8 cellular contexts compared by ENCODE assay signal in the genomic region with DNA sequence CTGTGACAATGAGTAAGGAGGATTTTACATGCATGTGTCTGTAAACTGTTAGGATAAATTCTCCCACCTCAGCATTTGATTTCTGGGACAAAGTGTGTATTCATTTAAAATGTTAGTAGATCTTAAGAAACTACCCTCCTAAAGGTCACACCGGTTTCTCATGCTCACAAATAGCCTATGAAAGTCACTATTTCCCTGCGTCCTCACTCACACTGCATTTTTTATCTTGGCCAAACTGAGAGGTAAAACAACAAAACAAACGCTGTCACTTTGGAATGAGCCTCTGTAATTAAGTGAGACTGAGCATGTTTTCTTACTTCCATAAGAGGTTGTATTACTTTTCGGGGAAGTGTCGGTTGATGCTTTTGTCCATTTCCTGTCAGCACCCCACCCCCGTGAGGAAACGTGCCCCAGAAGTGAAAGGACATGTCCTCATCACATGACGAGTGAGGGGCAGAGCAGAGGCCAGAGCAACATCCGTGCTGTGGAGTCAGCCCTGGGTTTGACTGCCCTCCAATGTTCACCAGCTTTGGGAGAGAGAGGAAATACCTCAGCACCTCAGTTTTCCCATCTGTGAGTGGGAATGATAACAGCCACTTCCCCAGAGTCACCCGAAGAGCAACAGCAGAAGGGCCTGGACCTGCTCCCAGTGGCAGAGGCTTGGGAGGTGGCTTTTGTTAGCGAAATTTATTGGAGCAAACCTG. TPM values are rescaled to one million over a fixed set of nuclear protein-coding genes. Genes with fewer than 3 reads are reported as not detected.
DNase-seq lines count a peak whose midpoint lies in the region; ATAC-seq and TF ChIP-seq lines count a peak whose summit lies in the region.

No MANE protein-coding gene starts in this region.

- H3K4me1 Mint-ChIP-seq in activated naive CD8-positive, alpha-beta T cell treated with anti-CD3 and anti-CD28 coated beads, Interleukin-2, amount 10 ng/mL, durations not matched to agents 7 days and 5 days, result peaks cover 67% of the 10 kb centered on the region
- H3K4me1 Mint-ChIP-seq in stimulated activated naive B cell treated with anti-CD40 and anti-IgM and Interleukin-4, amounts not matched to agents 10 μg/mL and 1 μg/mL and 100 μg/mL, for 72 hours, result peaks cover 68 to 79% of the 10 kb centered on the region in 2 donors

- in situ Hi-C loops in GM13976 (cut with MboI; ENCODE audit: low sequenced_read_pairs, unreplicated experiment), result no loop called here

- intact Hi-C loops in left lung (cut with DNase I), result no loop called here

- H3K27ac Mint-ChIP-seq in activated naive CD8-positive, alpha-beta T cell treated with anti-CD3 and anti-CD28 coated beads, Interleukin-2, amount 10 ng/mL, durations not matched to agents 7 days and 5 days, result peak overlapping the region; percentile 98
- peak overlapping the region; percentile 96 for H3K27ac Mint-ChIP-seq in stimulated activated naive B cell treated with anti-CD40 and anti-IgM and Interleukin-4, amounts not matched to agents 10 μg/mL and 1 μg/mL and 100 μg/mL, for 72 hours

- no peaks in the 10 kb centered on the region for H3K36me3 ChIP-seq in left lung

- no peaks in the 10 kb centered on the region for H3K27me3 Mint-ChIP-seq in activated naive CD8-positive, alpha-beta T cell treated with anti-CD3 and anti-CD28 coated beads, Interleukin-2, amount 10 ng/mL, durations not matched to agents 7 days and 5 days
- no peaks in the 10 kb centered on the region for H3K27me3 Mint-ChIP-seq in stimulated activated naive B cell treated with anti-CD40 and anti-IgM and Interleukin-4, amounts not matched to agents 10 μg/mL and 1 μg/mL and 100 μg/mL, for 72 hours

- peak overlapping the region; percentile 82 for H3K4me3 Mint-ChIP-seq in activated naive CD8-positive, alpha-beta T cell treated with anti-CD3 and anti-CD28 coated beads, Interleukin-2, amount 10 ng/mL, durations not matched to agents 7 days and 5 days
- peak overlapping the region; percentile 79 to 80 for H3K4me3 Mint-ChIP-seq in stimulated activated naive B cell treated with anti-CD40 and anti-IgM and Interleukin-4, amounts not matched to agents 10 μg/mL and 1 μg/mL and 100 μg/mL, for 72 hours

- H3K9me3 ChIP-seq in left lung, result no peaks in the 10 kb centered on the region

- H3K27ac ChIP-seq in left lung, result peak overlapping the region; percentile 95 to 96

- peak; percentile 62 for DNase-seq in GM13976 (ENCODE audit: low spot score)
- DNase-seq in HFF-Myc (ENCODE audit: extremely low read depth, low read depth), result peak; percentile 49
- DNase-seq in NOMO-1 treated with dmso at 0.1 percent for 144 hours (lab: John Stamatoyannopoulos, UW; ENCODE audit: unreplicated experiment), result peak; percentile 26
- peak; percentile 68 for DNase-seq in activated naive CD8-positive, alpha-beta T cell treated with anti-CD3 and anti-CD28 coated beads, Interleukin-2, amount 10 ng/mL, durations not matched to agents 7 days and 5 days
- DNase-seq in left lung, result peak in 1 of 2 donors; percentile 83
- peak; percentile 66 for DNase-seq in stimulated activated naive B cell treated with anti-CD40 and anti-IgM and Interleukin-4, amounts not matched to agents 10 μg/mL and 1 μg/mL and 100 μg/mL, for 72 hours
- no peak for DNase-seq in cerebellar nuclear complex (lab: John Stamatoyannopoulos, UW)
- no peak for DNase-seq in nucleus accumbens (lab: John Stamatoyannopoulos, UW)

- 0 out of 2 replicates have a peak overlapping the region, but pooled peaks have one; percentile 0 for H3K4me3 ChIP-seq in HFF-Myc (replicated peaks; ENCODE audit: low read depth, low read length)
- H3K4me3 ChIP-seq in left lung, result peak overlapping the region in 1 of 2 donors; percentile 68

- peaks cover 0 to 12% of the 10 kb centered on the region in 2 donors for H3K27me3 ChIP-seq in left lung

- TF ChIP-seq CTCF in GM13976 (IDR thresholded peaks at IDR 0.05; ENCODE audit: borderline replicate concordance, control extremely low read depth, extremely low read depth, insufficient read depth, missing control alignments) (no peak), HFF-Myc (IDR thresholded peaks at IDR 0.05; ENCODE audit: low read depth, low read length, missing control alignments) (no peak), left lung (IDR thresholded peaks at IDR 0.05) (no peak)

- H3K9me3 Mint-ChIP-seq in activated naive CD8-positive, alpha-beta T cell treated with anti-CD3 and anti-CD28 coated beads, Interleukin-2, amount 10 ng/mL, durations not matched to agents 7 days and 5 days, result no peaks in the 10 kb centered on the region
- H3K9me3 Mint-ChIP-seq in stimulated activated naive B cell treated with anti-CD40 and anti-IgM and Interleukin-4, amounts not matched to agents 10 μg/mL and 1 μg/mL and 100 μg/mL, for 72 hours, result no peaks in the 10 kb centered on the region

- peak; percentile 34 for ATAC-seq in activated naive CD8-positive, alpha-beta T cell treated with anti-CD3 and anti-CD28 coated beads, Interleukin-2, amount 10 ng/mL, durations not matched to agents 7 days and 5 days (ENCODE audit: low read depth)
- ATAC-seq in left lung, result peak; percentile 34
- peak; percentile 52 to 53 for ATAC-seq in stimulated activated naive B cell treated with anti-CD40 and anti-IgM and Interleukin-4, amounts not matched to agents 10 μg/mL and 1 μg/mL and 100 μg/mL, for 72 hours (replicated peaks)

- H3K4me1 ChIP-seq in left lung, result peaks cover 27 to 97% of the 10 kb centered on the region in 2 donors

- peaks cover 30% of the 10 kb centered on the region for H3K36me3 Mint-ChIP-seq in activated naive CD8-positive, alpha-beta T cell treated with anti-CD3 and anti-CD28 coated beads, Interleukin-2, amount 10 ng/mL, durations not matched to agents 7 days and 5 days
- H3K36me3 Mint-ChIP-seq in stimulated activated naive B cell treated with anti-CD40 and anti-IgM and Interleukin-4, amounts not matched to agents 10 μg/mL and 1 μg/mL and 100 μg/mL, for 72 hours, result peaks cover 18 to 56% of the 10 kb centered on the region in 2 donors

- POLR2A ChIA-PET in activated naive CD8-positive, alpha-beta T cell treated with anti-CD3 and anti-CD28 coated beads, Interleukin-2, amount 10 ng/mL, durations not matched to agents 7 days and 5 days (lab: Charles Lee), result interaction anchor here (0.7 kb wide), 1 partner anchor 1195 kb away, joined by 3 read pairs; no protein-coding TSS in a partner anchor

RNA-seq across cellular contexts. Expression of a gene that starts 3.1 kb away (rescaled TPM):
- total RNA-seq in activated naive CD8-positive, alpha-beta T cell treated with anti-CD3 and anti-CD28 coated beads, Interleukin-2, amount 10 ng/mL, durations not matched to agents 7 days and 5 days, result 100 to 1,000 TPM; 132 to 137 TPM
- total RNA-seq in left lung, result 10 to 100 TPM; 44.0 to 74.0 TPM

Comparison
In these comparisons a context has a peak if more than half of its experiments do, and no peak if none do; other contexts are left out.
1. DNase-seq: peak in GM13976 (single experiment), HFF-Myc (single experiment), NOMO-1 treated with dmso at 0.1 percent for 144 hours (single experiment), activated naive CD8-positive, alpha-beta T cell treated with anti-CD3 and anti-CD28 coated beads, Interleukin-2, amount 10 ng/mL, durations not matched to agents 7 days and 5 days (single experiment) and stimulated activated naive B cell treated with anti-CD40 and anti-IgM and Interleukin-4, amounts not matched to agents 10 μg/mL and 1 μg/mL and 100 μg/mL, for 72 hours (single experiment); none in cerebellar nuclear complex (0 of 2) and nucleus accumbens (0 of 56).
2. Peak in every context shown above with its lines, with median percentiles within 50 percentile points of each other: ATAC-seq.